24 cellular contexts compared by ENCODE assay signal in the genomic region with DNA sequence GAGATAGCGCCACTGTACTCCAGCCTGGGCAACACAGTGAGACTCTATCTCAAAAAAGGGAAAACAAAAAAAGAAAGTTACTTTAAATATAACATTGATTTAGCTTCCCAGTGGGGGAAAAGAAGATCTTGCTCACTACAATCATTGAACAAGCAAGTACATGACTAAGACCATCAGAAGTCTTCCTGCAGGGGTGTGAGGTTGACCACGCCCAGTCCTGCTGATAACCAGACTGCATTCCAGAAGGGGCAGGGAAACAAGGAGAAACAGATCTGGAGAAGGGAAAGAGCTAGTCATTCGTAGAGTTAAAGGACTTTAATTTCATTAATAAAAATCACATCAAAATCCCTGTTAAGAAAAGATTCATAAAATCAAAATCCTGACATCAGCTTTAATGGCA.
DNase-seq lines count a peak whose midpoint lies in the region; FAIRE-seq and TF ChIP-seq lines count a peak whose summit lies in the region.
"Had no signal": no experiment of that assay in that cellular context is flagged by ENCODE, and none has a peak within 500 bp of the region (broad histone marks: within the 10 kb centered on the region; RNA-seq: fewer than 3 reads in every experiment).

No MANE protein-coding gene starts in this region.

- H2AFZ ChIP-seq in neural progenitor cell (replicated peaks): no peak overlapping the region

- peak overlapping the region; percentile 65 for H3K4me3 ChIP-seq in endodermal cell (ENCODE audit: low read length)
- no peak overlapping the region for H3K4me3 ChIP-seq in neural progenitor cell
- H3K4me3 ChIP-seq in CD8-positive, alpha-beta memory T cell (ENCODE audit: low read length): no peak overlapping the region
- H3K4me3 ChIP-seq in small intestine (ENCODE audit: low read depth in 1 of 2, low read length in 2 of 2): no peak overlapping the region
- H3K4me3 ChIP-seq: coronary artery, skin epidermis, thyroid gland had no signal

- H3K9me3 ChIP-seq in endodermal cell (ENCODE audit: control insufficient read depth, low read length) (no peaks in the 10 kb centered on the region), neural progenitor cell (ENCODE audit: low read depth) (no peaks in the 10 kb centered on the region), small intestine (ENCODE audit: control insufficient read depth, low read depth) (no peaks in the 10 kb centered on the region)
- no peaks in the 10 kb centered on the region for H3K9me3 ChIP-seq in CD8-positive, alpha-beta memory T cell (ENCODE audit: low read length)
- H3K9me3 ChIP-seq: thyroid gland had no signal

- H3K4me1 Mint-ChIP-seq in endodermal cell (peaks cover 59% of the 10 kb centered on the region), neural progenitor cell (peaks cover 20% of the 10 kb centered on the region)
- peaks cover 5 to 18% (median 7%) of the 10 kb centered on the region in 3 donors for H3K4me1 Mint-ChIP-seq in CD8-positive, alpha-beta memory T cell

- H3K4me1 ChIP-seq in endodermal cell (ENCODE audit: control insufficient read depth, insufficient read depth, low read length): peaks cover 16% of the 10 kb centered on the region
- H3K4me1 ChIP-seq in neural progenitor cell: peaks cover 74% of the 10 kb centered on the region
- H3K4me1 ChIP-seq in CD8-positive, alpha-beta memory T cell (ENCODE audit: insufficient read depth, low read length): no peaks in the 10 kb centered on the region
- no peaks in the 10 kb centered on the region for H3K4me1 ChIP-seq in small intestine (ENCODE audit: control insufficient read depth in 2 of 2, insufficient read depth in 1 of 2, low read depth in 1 of 2, low read length in 1 of 2)

- peaks cover 42% of the 10 kb centered on the region for H3K36me3 ChIP-seq in endodermal cell (ENCODE audit: control insufficient read depth, insufficient read depth, low read length)
- peaks cover 10% of the 10 kb centered on the region for H3K36me3 ChIP-seq in neural progenitor cell
- H3K36me3 ChIP-seq in CD8-positive, alpha-beta memory T cell (ENCODE audit: insufficient read depth, low read length): no peaks in the 10 kb centered on the region
- no peaks in the 10 kb centered on the region for H3K36me3 ChIP-seq in small intestine (ENCODE audit: control insufficient read depth in 2 of 2, insufficient read depth in 2 of 2, low read length in 2 of 2)
- H3K36me3 ChIP-seq: thyroid gland had no signal

- H3K9ac ChIP-seq in endodermal cell (ENCODE audit: extremely low read depth, low read length, poor library complexity, severe bottlenecking): peak overlapping the region; percentile 68
- H3K9ac ChIP-seq in neural progenitor cell: no peak overlapping the region

- CTCF ChIA-PET in CD8-positive, alpha-beta memory T cell (lab: Charles Lee): interaction anchor here (1.3 to 2.0 kb wide), 2 partner anchors 12 to 79 kb away, joined by 3 to 4 read pairs; no protein-coding TSS in a partner anchor

- no peak overlapping the region for H3K27ac Mint-ChIP-seq in endodermal cell
- H3K27ac Mint-ChIP-seq in neural progenitor cell: no peak overlapping the region
- H3K27ac Mint-ChIP-seq in CD8-positive, alpha-beta memory T cell: peak overlapping the region in 1 of 8 donors; percentile 68
- H3K27ac Mint-ChIP-seq: CD4-positive, alpha-beta T cell; memory B cell; natural killer cell had no signal

- TF ChIP-seq CTCF in endodermal cell (conservative IDR thresholded peaks at IDR 0.05) (no peak), neural progenitor cell (IDR thresholded peaks at IDR 0.05) (no peak)

- no peaks in the 10 kb centered on the region for H3K27me3 Mint-ChIP-seq in endodermal cell (ENCODE audit: insufficient read depth)
- H3K27me3 Mint-ChIP-seq in neural progenitor cell (ENCODE audit: insufficient read depth, low read depth): peaks cover 2% of the 10 kb centered on the region
- H3K27me3 Mint-ChIP-seq in CD8-positive, alpha-beta memory T cell: no peaks in the 10 kb centered on the region
- H3K27me3 Mint-ChIP-seq: brain; CD4-positive, alpha-beta T cell; memory B cell had no signal

- peaks cover 100% of the 10 kb centered on the region for H4K20me1 ChIP-seq in neural progenitor cell (ENCODE audit: low read depth)

- peak; percentile 31 for DNase-seq in ELR (ENCODE audit: low read depth)
- peak; percentile 88 for DNase-seq in NCI-H226
- DNase-seq in endodermal cell: peak; percentile 58
- DNase-seq in neural progenitor cell (ENCODE audit: low spot score): no peak
- DNase-seq in CD8-positive, alpha-beta memory T cell: no peak
- no peak for DNase-seq in cortex of kidney (lab: John Stamatoyannopoulos, UW)
- no peak for DNase-seq in small intestine
- DNase-seq: activated CD4-positive, alpha-beta T cell treated with anti-CD3 and anti-CD28 coated beads for 48 hours; CD4-positive, alpha-beta T cell; DMS53; H9; immature natural killer cell; Karpas-422; natural killer cell; NCI-H1105; NCI-H524; posterior cingulate gyrus; SHP77; stimulated activated naive CD8-positive, alpha-beta T cell treated with anti-CD3 and anti-CD28 coated beads, Interleukin-15, Interleukin-2, amounts not matched to agents 100 U/mL and 50 U/mL, for 24 hours; thyroid gland had no signal

- no peaks in the 10 kb centered on the region for H3K9me3 Mint-ChIP-seq in endodermal cell
- no peaks in the 10 kb centered on the region for H3K9me3 Mint-ChIP-seq in neural progenitor cell
- H3K9me3 Mint-ChIP-seq in CD8-positive, alpha-beta memory T cell: no peaks in the 10 kb centered on the region
- H3K9me3 Mint-ChIP-seq: brain; CD4-positive, alpha-beta T cell; H9; immature natural killer cell; memory B cell; natural killer cell had no signal

- peaks cover 54% of the 10 kb centered on the region for H3F3A ChIP-seq in neural progenitor cell (ENCODE audit: low read depth)

- WGBS in endodermal cell (ENCODE audit: insufficient coverage in 1 of 2, insufficient read length in 1 of 2), 2 experiments: 77% methylated on average over 3 of the region's 3 CpGs; no CpG with 5 or more reads in 1 of the 2 experiments
- WGBS in small intestine, 3 donors: 61 to 83% (median 81%) methylated on average over 3 of the region's 3 CpGs

- H3K27ac ChIP-seq in endodermal cell (ENCODE audit: low read depth, low read length): no peak overlapping the region
- H3K27ac ChIP-seq in neural progenitor cell: peak overlapping the region; percentile 95
- H3K27ac ChIP-seq in CD8-positive, alpha-beta memory T cell (ENCODE audit: low read depth, low read length): no peak overlapping the region
- no peak overlapping the region for H3K27ac ChIP-seq in small intestine (ENCODE audit: low read depth in 1 of 2, low read length in 1 of 2)
- H3K27ac ChIP-seq: coronary artery, skin epidermis had no signal

- peaks cover 97% of the 10 kb centered on the region for H3K79me2 ChIP-seq in neural progenitor cell (ENCODE audit: low read depth)

- peak overlapping the region; percentile 71 for H3K4me2 ChIP-seq in neural progenitor cell

- no peaks in the 10 kb centered on the region for H3K27me3 ChIP-seq in endodermal cell (ENCODE audit: control insufficient read depth, insufficient read depth, low read length, poor library complexity, severe bottlenecking)
- H3K27me3 ChIP-seq in neural progenitor cell: no peaks in the 10 kb centered on the region
- no peaks in the 10 kb centered on the region for H3K27me3 ChIP-seq in CD8-positive, alpha-beta memory T cell (ENCODE audit: insufficient read depth, low read length, poor library complexity, severe bottlenecking)
- no peaks in the 10 kb centered on the region for H3K27me3 ChIP-seq in small intestine (ENCODE audit: control insufficient read depth in 2 of 2, insufficient read depth in 2 of 2, low read length in 2 of 2)
- H3K27me3 ChIP-seq: thyroid gland had no signal

- FAIRE-seq in small intestine (lab: Jason Lieb, UNC): no peak

- H3K4me3 Mint-ChIP-seq in endodermal cell: no peak overlapping the region
- no peak overlapping the region for H3K4me3 Mint-ChIP-seq in neural progenitor cell
- H3K4me3 Mint-ChIP-seq in CD8-positive, alpha-beta memory T cell: no peak overlapping the region
- H3K4me3 Mint-ChIP-seq: brain; CD4-positive, alpha-beta T cell; H9; immature natural killer cell; memory B cell; natural killer cell had no signal

- H3K36me3 Mint-ChIP-seq in endodermal cell (ENCODE audit: low read depth) (peaks cover 19% of the 10 kb centered on the region), neural progenitor cell (peaks cover 34% of the 10 kb centered on the region)
- peaks cover 7 to 47% (median 29%) of the 10 kb centered on the region in 3 donors for H3K36me3 Mint-ChIP-seq in CD8-positive, alpha-beta memory T cell
- H3K36me3 Mint-ChIP-seq: natural killer cell had no signal

- POLR2A ChIA-PET in CD8-positive, alpha-beta memory T cell (lab: Charles Lee): no interaction called here

Comparison
In these comparisons a context has a peak if more than half of its experiments do, and no peak if none do; other contexts are left out.
1. DNase-seq: peak in ELR (single experiment), NCI-H226 (single experiment) and endodermal cell (single experiment); none in neural progenitor cell (single experiment), CD8-positive, alpha-beta memory T cell (0 of 5), cortex of kidney (single experiment) and small intestine (single experiment).